7 cellular contexts compared by ENCODE assay signal in genomic region chr7:51551070-51551469, GRCh38.
"Had no signal": no experiment of that assay in that cellular context is flagged by ENCODE, and none has a peak within 500 bp of the region (broad histone marks: within the 10 kb centered on the region; RNA-seq: fewer than 3 reads in every experiment).

No MANE protein-coding gene starts in this region.

- H3K4me3 ChIP-seq: GM23338 had no signal

- DNase-seq: H9, HCEC 1CT, KBM-7 had no signal

- FAIRE-seq: H1, H54, HTR-8/SVneo had no signal

- ATAC-seq: GM23338 had no signal

- H2AFZ ChIP-seq: GM23338 had no signal

- H3K4me2 ChIP-seq: GM23338 had no signal
